20 cellular contexts compared by ENCODE assay signal in genomic region chr1:215482079-215482478, GRCh38.
"Had no signal": no experiment of that assay in that cellular context is flagged by ENCODE, and none has a peak within 500 bp of the region (broad histone marks: within the 10 kb centered on the region; RNA-seq: fewer than 3 reads in every experiment).

No MANE protein-coding gene starts in this region.

- H3K36me3 ChIP-seq: esophagus squamous epithelium, pancreas, stomach, thoracic aorta, transverse colon had no signal

- DNase-seq: cortex of kidney; effector memory CD4-positive, alpha-beta T cell; esophagus squamous epithelium; foreskin melanocyte; head of caudate nucleus; hippocampal formation; kidney glomerular epithelial cell; mesendoderm; naive B cell; occipital lobe; pancreas; right cardiac atrium; small intestine; stimulated activated CD4-positive, alpha-beta T cell treated with anti-CD3 and anti-CD28 coated beads, Interleukin-12 subunit alpha, Interleukin-12 subunit beta, amount 100 ng/mL, for 4 hours; stimulated activated naive CD4-positive, alpha-beta T cell; stomach; substantia nigra; transverse colon had no signal

- H3K9me3 ChIP-seq: pancreas, transverse colon had no signal

- H3K27me3 ChIP-seq: esophagus squamous epithelium, pancreas, stomach, transverse colon had no signal

- H3K4me1 ChIP-seq: esophagus squamous epithelium, pancreas, stomach, transverse colon had no signal

- H3K4me3 ChIP-seq: esophagus squamous epithelium, pancreas, stomach, thoracic aorta, transverse colon had no signal

- ATAC-seq: pancreas, right cardiac atrium had no signal

- H3K27ac ChIP-seq: epithelial cell of prostate, esophagus squamous epithelium, pancreas, stomach, thoracic aorta, transverse colon had no signal
